Comparison of ENCODE assay signal across 8 cellular contexts in genomic region chr9:85741112-85741874, GRCh38. TPM values are rescaled to one million over a fixed set of nuclear protein-coding genes. Genes with fewer than 3 reads are reported as not detected.
A peak's percentile ranks its signal among the peaks of the same experiment; 100 is the strongest.
DNase-seq lines count a peak whose midpoint lies in the region; ATAC-seq, FAIRE-seq and TF ChIP-seq lines count a peak whose summit lies in the region.

No MANE protein-coding gene starts in this region.

- H2AFZ ChIP-seq in HepG2 (ENCODE audit: low read length) = peak overlapping the region; percentile 43

- POLR2A ChIA-PET in HepG2 (lab: Yijun Ruan, JAX) = interaction anchor here (1.2 to 1.5 kb wide), 3 partner anchors 18 to 63 kb away, joined by 3 to 7 read pairs (median 5); no protein-coding TSS in a partner anchor

- H3K4me2 ChIP-seq in HepG2 (ENCODE audit: low read depth, low read length) = peak overlapping the region; percentile 81

- peak overlapping the region; percentile 89 for H3K27ac Mint-ChIP-seq in chondrocyte (ENCODE audit: unreplicated experiment)

- TF ChIP-seq CTCF in chondrocyte (IDR thresholded peaks at IDR 0.05) = no peak
- no peak for TF ChIP-seq CTCF in HepG2 (CRISPR knock-in tag; IDR thresholded peaks at IDR 0.05)

- no peaks in the 10 kb centered on the region for H3K9me3 Mint-ChIP-seq in chondrocyte (ENCODE audit: low read depth)

- in situ Hi-C loops in HepG2 (cut with HindIII; ENCODE audit: extremely low pct_ligation_motif_present, low pct_unique_long_range_greater_than_20kb) = no loop called here

- H3K36me3 ChIP-seq in ES-I3 (ENCODE audit: insufficient read depth, low read length) (no peaks in the 10 kb centered on the region), HepG2 (replicated peaks in 1 of 2; ENCODE audit: control insufficient read depth in 1 of 2, insufficient read depth in 2 of 2, low read length in 2 of 2) (no peaks in the 10 kb centered on the region)

- WGBS in HepG2 (ENCODE audit: low lambda C conversion rate) = no CpG with 5 or more reads among the region's 74 CpGs

- no TSS peak for BruUV-seq in HepG2 (replicated peaks; lab: Mats Ljungman, UMichigan)

- TF ChIP-seq POLR2A in HepG2 (IDR thresholded peaks at IDR 0.05; ENCODE audit: insufficient read depth in 1 of 2, low read depth in 2 of 2, low read length in 2 of 2) = peak in 1 of 2 experiments; percentile 32; a peak in 1 of 4 replicates

- H4K20me1 ChIP-seq in HepG2 (ENCODE audit: insufficient read depth, low read length) = no peaks in the 10 kb centered on the region

- CTCF ChIA-PET in HepG2 (lab: Yijun Ruan, JAX; ENCODE audit: low intra/inter-chr PET ratio, low total read pairs) = no interaction called here

- peak; percentile 24 for DNase-seq in activated CD4-positive, CD25-positive, alpha-beta regulatory T cell treated with anti-CD3 and anti-CD28 coated beads, Interleukin-2, amount 50 U/mL, for 16 hours (ENCODE audit: low read depth, low spot score)
- DNase-seq in chondrocyte (ENCODE audit: low spot score) (peak; percentile 94), HepG2 (ENCODE audit: low spot score) (peak; percentile 67), AG08396 (ENCODE audit: low spot score) (no peak)
- DNase-seq in stimulated activated CD4-positive, alpha-beta T cell treated with anti-CD3 and anti-CD28 coated beads, TNF-alpha, amount 100 ng/mL, for 24 hours (ENCODE audit: low read depth in 3 of 3) = peak; percentile 21 to 38 (median 34)

- H3K4me3 Mint-ChIP-seq in chondrocyte (ENCODE audit: unreplicated experiment) = peak overlapping the region; percentile 88

- H3K79me2 ChIP-seq in HepG2 (ENCODE audit: insufficient read depth, low read length) = peaks cover 39% of the 10 kb centered on the region

- H3K36me3 Mint-ChIP-seq in chondrocyte (ENCODE audit: low read depth) = no peaks in the 10 kb centered on the region

- peak overlapping the region; percentile 65 for H3K9ac ChIP-seq in ES-I3 (ENCODE audit: low read depth, low read length)
- peak overlapping the region; percentile 80 for H3K9ac ChIP-seq in HepG2 (ENCODE audit: insufficient read depth, low read depth, low read length)

- H3K4me3 ChIP-seq in HepG2 (replicated peaks in 1 of 3; ENCODE audit: insufficient read depth in 1 of 3, low read depth in 2 of 3, low read length in 3 of 3) = peak overlapping the region; percentile 71 to 95 (median 73)

- peak overlapping the region; percentile 84 for H3K27ac ChIP-seq in HepG2 (ENCODE audit: extremely low read length, insufficient read depth, low read length)

- peaks cover 12% of the 10 kb centered on the region; the same call in 1 of the 2 replicates for H3K4me1 ChIP-seq in ES-I3 (ENCODE audit: insufficient read depth, low read length)
- H3K4me1 ChIP-seq in HepG2 (ENCODE audit: insufficient read depth, low read length) = peaks cover 39% of the 10 kb centered on the region

- FAIRE-seq in HepG2 (lab: Jason Lieb, UNC) = peak; percentile 55

- no peak for TF ChIP-seq EP300 in Ishikawa (IDR thresholded peaks at IDR 0.05; ENCODE audit: borderline replicate concordance)
- TF ChIP-seq EP300 in HepG2 (IDR thresholded peaks at IDR 0.05; ENCODE audit: low read depth in 2 of 2, low read length in 2 of 2) = no peak
- TF ChIP-seq EP300 in HepG2 (CRISPR knock-in tag; IDR thresholded peaks at IDR 0.05; ENCODE audit: borderline replicate concordance) = no peak

- peaks cover 19% of the 10 kb centered on the region for H3K4me1 Mint-ChIP-seq in chondrocyte (ENCODE audit: low read depth)

- peaks cover 2% of the 10 kb centered on the region for H3K27me3 Mint-ChIP-seq in chondrocyte (ENCODE audit: low read depth)

- peak; percentile 38 for ATAC-seq in GM21576 (IDR thresholded peaks at IDR 0.05; ENCODE audit: unreplicated experiment)
- peak; percentile 76 for ATAC-seq in HepG2

- peaks cover 0 to 4% of the 10 kb centered on the region in 2 experiments; a peak in 2 of 5 replicates for H3K27me3 ChIP-seq in HepG2 (ENCODE audit: control insufficient read depth in 1 of 2, insufficient read depth in 2 of 2, low read length in 2 of 2)

- no peaks in the 10 kb centered on the region for H3K9me3 ChIP-seq in ES-I3 (ENCODE audit: control insufficient read depth, insufficient read depth, low read length)
- no peaks in the 10 kb centered on the region for H3K9me3 ChIP-seq in HepG2 (ENCODE audit: low read length)

- intact Hi-C loops in HepG2 (cut with micrococcal nuclease; ENCODE audit: unreplicated experiment) = no loop called here

- TF ChIP-seq RAD21 in Ishikawa (IDR thresholded peaks at IDR 0.05; ENCODE audit: low read depth) (no peak), HepG2 (CRISPR knock-in tag; IDR thresholded peaks at IDR 0.05) (0 out of 2 replicates have a peak, but pooled peaks have one; percentile 16)

TF ChIP-seq in Ishikawa, 13 proteins besides CTCF, POLR2A, EP300 and RAD21:
- TF ChIP-seq YY1 (IDR thresholded peaks at IDR 0.05; ENCODE audit: low read depth) = 0 out of 2 replicates have a peak, but pooled peaks have one; percentile 6
- TF ChIP-seq TEAD4 (IDR thresholded peaks at IDR 0.05) = no peak
- peak; percentile 89 for TF ChIP-seq ZBTB7A (IDR thresholded peaks at IDR 0.05; ENCODE audit: low read depth)

TF ChIP-seq in HepG2, 621 proteins besides CTCF, POLR2A, EP300 and RAD21 (continues in another document):
- TF ChIP-seq HNF4G (IDR thresholded peaks at IDR 0.05; ENCODE audit: borderline replicate concordance, low read depth, low read length) (no peak), HNF4G (CRISPR knock-in tag; IDR thresholded peaks at IDR 0.05; ENCODE audit: borderline replicate concordance, low read depth) (no peak), IKZF1 (IDR thresholded peaks at IDR 0.05) (no peak), ZNF501 (CRISPR knock-in tag; IDR thresholded peaks at IDR 0.05) (peak; percentile 48; the same call in 1 of the 2 replicates), NFYB (CRISPR knock-in tag; IDR thresholded peaks at IDR 0.05) (no peak), FOXA3 (CRISPR knock-in tag; IDR thresholded peaks at IDR 0.05) (peak; percentile 25; the same call in 1 of the 2 replicates), FOXK1 (CRISPR knock-in tag; IDR thresholded peaks at IDR 0.05; ENCODE audit: borderline replicate concordance, low read depth) (no peak), ZNF432 (CRISPR knock-in tag; IDR thresholded peaks at IDR 0.05; ENCODE audit: borderline replicate concordance) (no peak), ZNF512 (CRISPR knock-in tag; IDR thresholded peaks at IDR 0.05) (no peak)
- TF ChIP-seq, protein P1, sequence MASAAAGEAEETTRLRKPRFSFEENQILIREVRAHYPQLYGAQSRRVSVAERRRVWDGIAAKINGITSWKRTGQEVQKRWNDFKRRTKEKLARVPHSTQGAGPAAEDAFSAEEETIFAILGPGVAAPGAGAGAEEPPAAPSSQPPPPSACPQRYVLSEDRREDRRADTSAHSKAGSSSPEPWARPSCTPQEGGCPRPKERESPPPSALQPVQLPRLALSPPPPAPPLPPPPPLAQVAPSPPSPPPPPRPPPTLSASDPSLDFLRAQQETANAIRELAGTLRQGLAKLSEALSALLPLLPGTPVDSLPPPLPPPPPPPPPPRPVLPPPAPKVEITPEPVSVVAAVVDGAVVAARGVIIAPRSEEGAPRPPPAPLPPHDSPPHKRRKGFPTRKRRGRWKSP (CRISPR knock-in tag; IDR thresholded peaks at IDR 0.05) = peak; percentile 58; the same call in 1 of the 2 replicates
- TF ChIP-seq, protein P2, sequence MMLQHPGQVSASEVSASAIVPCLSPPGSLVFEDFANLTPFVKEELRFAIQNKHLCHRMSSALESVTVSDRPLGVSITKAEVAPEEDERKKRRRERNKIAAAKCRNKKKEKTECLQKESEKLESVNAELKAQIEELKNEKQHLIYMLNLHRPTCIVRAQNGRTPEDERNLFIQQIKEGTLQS (CRISPR knock-in tag; IDR thresholded peaks at IDR 0.05) = no peak

RNA-seq across cellular contexts. Expression of gene AGTPBP1, which starts 0.5 kb away (rescaled TPM):
- total RNA-seq in chondrocyte (25.1 to 25.8 TPM (median 25.1 TPM) in 3 replicates), HepG2 (2016; rRNA removed; fragmentation: Illumina TruSeq; extraction: Trizol) (22.3 and 23.9 TPM in 2 replicates)
- total RNA-seq in HepG2 (2016; cell fraction: cytosol; rRNA removed; fragmentation: Illumina TruSeq; extraction: Trizol; ENCODE audit: low read depth) = 66.6 and 80.4 TPM in 2 replicates
- total RNA-seq in HepG2 (2016; cell fraction: insoluble cytoplasmic fraction; rRNA removed; fragmentation: Illumina TruSeq; extraction: Trizol) = 20.9 and 21.9 TPM in 2 replicates
- total RNA-seq in HepG2 (2016; cell fraction: membrane; rRNA removed; fragmentation: Illumina TruSeq; extraction: Trizol) = 35.1 and 45.2 TPM in 2 replicates
- 25.6 and 30.4 TPM in 2 replicates for total RNA-seq in HepG2 (2016; cell fraction: nucleus; rRNA removed; fragmentation: Illumina TruSeq; extraction: Trizol)
- polyA plus RNA-seq in HepG2 (2011; rRNA removed) = 8.8 and 9.7 TPM in 2 replicates
- 3.5 and 6.0 TPM in 2 replicates for polyA plus RNA-seq in HepG2 (2011; cell fraction: cytosol; rRNA removed)
- polyA plus RNA-seq in HepG2 (2011; cell fraction: nucleus; rRNA removed) = 7.4 and 9.4 TPM in 2 replicates
- 10.0 and 13.3 TPM in 2 replicates for polyA plus RNA-seq in HepG2 (2012)
- 3.2 and 3.9 TPM in 2 replicates for polyA plus RNA-seq in HepG2 (2016; cell fraction: cytosol; fragmentation: Illumina TruSeq; extraction: Trizol; ENCODE audit: low read depth)
- 14.1 and 14.7 TPM in 2 replicates for polyA plus RNA-seq in HepG2 (2016; cell fraction: insoluble cytoplasmic fraction; fragmentation: Illumina TruSeq; extraction: Trizol; ENCODE audit: low read depth)
- 8.1 and 8.2 TPM in 2 replicates for polyA plus RNA-seq in HepG2 (2016; cell fraction: membrane; fragmentation: Illumina TruSeq; extraction: Trizol; ENCODE audit: low read depth)
- polyA plus RNA-seq in HepG2 (2016; cell fraction: nucleus; fragmentation: Illumina TruSeq; extraction: Trizol; ENCODE audit: insufficient read depth, low read depth) = 16.0 and 17.6 TPM in 2 replicates
- 5.8 and 6.2 TPM in 2 replicates for polyA minus RNA-seq in HepG2 (2011; rRNA and poly(A)+ RNA removed; ENCODE audit: low replicate concordance)
- 11.5 and 12.0 TPM in 2 replicates for polyA minus RNA-seq in HepG2 (2011; cell fraction: cytosol; rRNA and poly(A)+ RNA removed)
- polyA minus RNA-seq in HepG2 (2011; cell fraction: nucleus; rRNA and poly(A)+ RNA removed) = 36.3 and 36.8 TPM in 2 replicates
